Comparison of ENCODE assay signal across 16 cellular contexts in genomic region chr2:143481231-143481613, GRCh38.
DNase-seq lines count a peak whose midpoint lies in the region; ATAC-seq and TF ChIP-seq lines count a peak whose summit lies in the region.
"Had no signal": no experiment of that assay in that cellular context is flagged by ENCODE, and none has a peak within 500 bp of the region (broad histone marks: within the 10 kb centered on the region; RNA-seq: fewer than 3 reads in every experiment).

No MANE protein-coding gene starts in this region.

- no peaks in the 10 kb centered on the region for H3K9me3 Mint-ChIP-seq in activated T-cell treated with anti-CD3 and anti-CD28 coated beads, Interleukin-2, amount 50 U/mL, for 72 hours
- H3K9me3 Mint-ChIP-seq: IgD-negative memory B cell had no signal

- in situ Hi-C loops in G401 (cut with HindIII; ENCODE audit: low sequenced_read_pairs) = no loop called here

- ATAC-seq in activated T-cell treated with anti-CD3 and anti-CD28 coated beads, Interleukin-2, amount 50 U/mL, for 72 hours (replicated peaks in 1 of 2) = no peak
- no peak for ATAC-seq in HG03442 (IDR thresholded peaks at IDR 0.05; ENCODE audit: unreplicated experiment)
- no peak for ATAC-seq in HG02588 (IDR thresholded peaks at IDR 0.05; ENCODE audit: unreplicated experiment)
- ATAC-seq: activated CD8-positive, alpha-beta T cell treated with anti-CD3 and anti-CD28 coated beads, Interleukin-2, amount 10 ng/mL, durations not matched to agents 7 days and 5 days; PC-3 had no signal

- no peak for DNase-seq in activated T-cell treated with anti-CD3 and anti-CD28 coated beads, Interleukin-2, amount 50 U/mL, for 72 hours
- no peak for DNase-seq in activated T-cell treated with anti-CD3 and anti-CD28 coated beads, Interleukin-2, amount 50 U/mL, for 48 hours
- DNase-seq in right atrium auricular region (ENCODE audit: low spot score) = no peak
- no peak for DNase-seq in sigmoid colon
- DNase-seq in vagina (ENCODE audit: extremely low spot score in 2 of 2) = no peak
- no peak for DNase-seq in G401 (ENCODE audit: low spot score)
- DNase-seq: activated CD8-positive, alpha-beta T cell treated with anti-CD3 and anti-CD28 coated beads, Interleukin-2, amount 10 ng/mL, durations not matched to agents 7 days and 5 days; C1 segment of cervical spinal cord; central memory CD4-positive, alpha-beta T cell; NCI-H748 treated with DMSO at 0.1 percent for 48 hours; PC-3; stimulated activated CD4-positive, alpha-beta T cell treated with anti-CD3 and anti-CD28 coated beads, Interleukin-2, amount 100 ng/mL, for 48 hours had no signal

- no peak overlapping the region for H3K4me3 ChIP-seq in right atrium auricular region
- H3K4me3 ChIP-seq in sigmoid colon = no peak overlapping the region
- H3K4me3 ChIP-seq in vagina = no peak overlapping the region

- H3K27me3 ChIP-seq in right atrium auricular region = no peaks in the 10 kb centered on the region
- no peaks in the 10 kb centered on the region for H3K27me3 ChIP-seq in sigmoid colon
- H3K27me3 ChIP-seq in vagina = no peaks in the 10 kb centered on the region

- H3K4me1 ChIP-seq in right atrium auricular region (no peaks in the 10 kb centered on the region), sigmoid colon (no peaks in the 10 kb centered on the region), vagina (peaks cover 16% of the 10 kb centered on the region)

- H3K36me3 Mint-ChIP-seq in activated T-cell treated with anti-CD3 and anti-CD28 coated beads, Interleukin-2, amount 50 U/mL, for 72 hours (ENCODE audit: insufficient read depth in 2 of 2) = no peaks in the 10 kb centered on the region

- 71 to 72% methylated on average over 4 of the region's 4 CpGs for WGBS in sigmoid colon, 2 donors

- no peaks in the 10 kb centered on the region for H3K27me3 Mint-ChIP-seq in activated T-cell treated with anti-CD3 and anti-CD28 coated beads, Interleukin-2, amount 50 U/mL, for 72 hours (ENCODE audit: low read depth)
- H3K27me3 Mint-ChIP-seq: IgD-negative memory B cell had no signal

- peak overlapping the region; percentile 26 for H3K27ac Mint-ChIP-seq in activated T-cell treated with anti-CD3 and anti-CD28 coated beads, Interleukin-2, amount 50 U/mL, for 72 hours
- H3K27ac Mint-ChIP-seq: activated CD8-positive, alpha-beta T cell treated with anti-CD3 and anti-CD28 coated beads, Interleukin-2, amount 10 ng/mL, durations not matched to agents 7 days and 5 days had no signal

- H3K27ac ChIP-seq in right atrium auricular region (peak overlapping the region; percentile 49 to 73), sigmoid colon (peak overlapping the region; percentile 2 to 58 (median 56)), vagina (peak overlapping the region; percentile 60)
- H3K27ac ChIP-seq: 22Rv1 had no signal

- TF ChIP-seq CTCF in right atrium auricular region (IDR thresholded peaks at IDR 0.05) (no peak), sigmoid colon (IDR thresholded peaks at IDR 0.05) (no peak), vagina (IDR thresholded peaks at IDR 0.05) (no peak)

- TF ChIP-seq EP300 in sigmoid colon (IDR thresholded peaks at IDR 0.05) = no peak

- H3K4me3 Mint-ChIP-seq in activated T-cell treated with anti-CD3 and anti-CD28 coated beads, Interleukin-2, amount 50 U/mL, for 72 hours = no peak overlapping the region
- H3K4me3 Mint-ChIP-seq: activated CD8-positive, alpha-beta T cell treated with anti-CD3 and anti-CD28 coated beads, Interleukin-2, amount 10 ng/mL, durations not matched to agents 7 days and 5 days; IgD-negative memory B cell had no signal

- peaks cover 21% of the 10 kb centered on the region for H3K4me1 Mint-ChIP-seq in activated T-cell treated with anti-CD3 and anti-CD28 coated beads, Interleukin-2, amount 50 U/mL, for 72 hours (ENCODE audit: low read depth)

- H3K36me3 ChIP-seq in right atrium auricular region (no peaks in the 10 kb centered on the region), sigmoid colon (no peaks in the 10 kb centered on the region), vagina (no peaks in the 10 kb centered on the region)

- H3K9me3 ChIP-seq in right atrium auricular region (no peaks in the 10 kb centered on the region), sigmoid colon (no peaks in the 10 kb centered on the region), vagina (no peaks in the 10 kb centered on the region)

- TF ChIP-seq POLR2A in sigmoid colon (IDR thresholded peaks at IDR 0.05) (no peak), vagina (IDR thresholded peaks at IDR 0.05) (no peak)

- intact Hi-C loops in sigmoid colon (cut with DNase I) (no loop called here), vagina (cut with DNase I) (no loop called here)
